ENCODE assay signal across 10 cellular contexts in the genomic region with DNA sequence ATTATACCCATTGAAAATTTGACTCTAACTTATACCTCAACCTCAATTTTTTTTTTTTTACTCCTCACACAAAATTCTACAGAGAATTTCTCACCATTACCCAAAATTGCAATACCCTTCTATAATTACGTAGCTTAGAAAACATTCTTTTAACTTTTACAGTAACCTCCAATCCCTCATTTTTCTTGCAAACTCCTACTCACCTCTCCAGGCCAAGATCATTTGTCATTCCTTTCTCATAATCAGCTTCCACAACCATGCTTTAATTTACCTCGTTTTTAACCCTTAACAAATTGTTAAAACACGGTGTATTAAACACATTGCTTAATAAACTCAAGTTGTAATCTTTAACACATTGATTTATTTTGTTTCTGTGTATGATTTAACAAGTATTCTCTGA.
"Had no signal": no experiment of that assay in that cellular context is flagged by ENCODE, and none has a peak within 500 bp of the region (broad histone marks: within the 10 kb centered on the region; RNA-seq: fewer than 3 reads in every experiment).

No MANE protein-coding gene starts in this region.

- H3K27ac Mint-ChIP-seq: GM23338, H9, HFFc6 had no signal

- H3K9me3 ChIP-seq: HAP-1 had no signal

- H3K27ac ChIP-seq: GM23248 had no signal

- H3K4me3 ChIP-seq: GM23248, GM23338, HAP-1 had no signal

- H3K4me3 Mint-ChIP-seq: GM23338, H9, HFFc6 had no signal

- H3K36me3 ChIP-seq: HAP-1 had no signal

- H3K9me3 Mint-ChIP-seq: GM23338, H9 had no signal

- H3K9ac ChIP-seq: GM23248 had no signal

- DNase-seq: GM23248, GOT3, H7, H9, HCEC 1CT, HFFc6 had no signal

- H2AFZ ChIP-seq: GM23248, GM23338 had no signal

- H3K4me2 ChIP-seq: GM23338 had no signal

- H3K4me1 ChIP-seq: HAP-1 had no signal

- FAIRE-seq: H1, H54 had no signal
